In genomic region chr10:79031723-79032122, GRCh38 we compare ENCODE assay signal across 19 cellular contexts.
"Had no signal": no experiment of that assay in that cellular context is flagged by ENCODE, and none has a peak within 500 bp of the region (broad histone marks: within the 10 kb centered on the region; RNA-seq: fewer than 3 reads in every experiment).

No MANE protein-coding gene starts in this region.

- H3K27me3 ChIP-seq: MG63 had no signal

- DNase-seq: Karpas-422, KG1, MG63, NCI-H1092, NCI-H1105 treated with DMSO at 0.1 percent for 48 hours, NCI-H1417 treated with DMSO at 0.1 percent for 48 hours, NCI-H146, NCI-H1694 treated with DMSO at 0.1 percent for 48 hours, NCI-H1930, NCI-H2081, NCI-H2107, NCI-H2227 treated with DMSO at 0.1 percent for 48 hours, NCI-H524, NCI-H69, NCI-H774, RPMI8226, SHP77, SK-N-SH had no signal

- H3K4me3 ChIP-seq: MG63 had no signal

- H3K27ac ChIP-seq: HL-60 had no signal

- H3K9me3 ChIP-seq: MG63, SK-N-SH had no signal

- H3K36me3 ChIP-seq: MG63 had no signal

- H3K9ac ChIP-seq: SK-N-SH had no signal
